ENCODE assay signal across 28 cellular contexts in genomic region chr16:8236816-8237215, GRCh38.
"Had no signal": no experiment of that assay in that cellular context is flagged by ENCODE, and none has a peak within 500 bp of the region (broad histone marks: within the 10 kb centered on the region; RNA-seq: fewer than 3 reads in every experiment).

No MANE protein-coding gene starts in this region.

- H3K36me3 Mint-ChIP-seq: stimulated activated effector memory CD8-positive, alpha-beta T cell treated with anti-CD3 and anti-CD28 coated beads, Interleukin-12 subunit alpha, Interleukin-12 subunit beta, amount 100 ng/mL, for 72 hours; stimulated activated memory B cell treated with anti-CD40 and anti-IgM and Interleukin-4, amounts not matched to agents 10 μg/mL and 1 μg/mL and 100 μg/mL, for 72 hours; stimulated activated naive B cell treated with anti-CD40 and anti-IgM and Interleukin-4, amounts not matched to agents 10 μg/mL and 1 μg/mL and 100 μg/mL, for 72 hours; type B pancreatic cell had no signal

- H3K9me3 ChIP-seq: stomach, suprapubic skin, testis, thoracic aorta, thyroid gland, tibial artery, transverse colon, upper lobe of left lung, upper lobe of right lung, uterus, vagina had no signal

- H3K27ac ChIP-seq: stomach, suprapubic skin, testis, thoracic aorta, thyroid gland, tibial artery, tibial nerve, transverse colon, upper lobe of left lung, upper lobe of right lung, uterus, vagina had no signal

- H3K27me3 ChIP-seq: stomach, suprapubic skin, testis, thyroid gland, tibial artery, tibial nerve, transverse colon, upper lobe of left lung, upper lobe of right lung, uterus, vagina had no signal

- H3K27me3 Mint-ChIP-seq: stimulated activated memory B cell treated with anti-CD40 and anti-IgM and Interleukin-4, amounts not matched to agents 10 μg/mL and 1 μg/mL and 100 μg/mL, for 72 hours; stimulated activated naive B cell treated with anti-CD40 and anti-IgM and Interleukin-4, amounts not matched to agents 10 μg/mL and 1 μg/mL and 100 μg/mL, for 72 hours; stimulated activated naive CD8-positive, alpha-beta T cell treated with anti-CD3 and anti-CD28 coated beads, Interleukin-15, amount 100 ng/mL, for 72 hours; stimulated activated naive CD8-positive, alpha-beta T cell treated with anti-CD3 and anti-CD28 coated beads, Interleukin-15, Interleukin-2, amounts not matched to agents 100 ng/mL and 50 ng/mL, for 24 hours had no signal

- H3K27ac Mint-ChIP-seq: stimulated activated effector memory CD8-positive, alpha-beta T cell treated with anti-CD3 and anti-CD28 coated beads, Interleukin-12 subunit alpha, Interleukin-12 subunit beta, amount 100 ng/mL, for 72 hours; stimulated activated memory B cell treated with anti-CD40 and anti-IgM and Interleukin-4, amounts not matched to agents 10 μg/mL and 1 μg/mL and 100 μg/mL, for 72 hours; stimulated activated naive B cell treated with anti-CD40 and anti-IgM and Interleukin-4, amounts not matched to agents 10 μg/mL and 1 μg/mL and 100 μg/mL, for 72 hours; stimulated activated naive CD8-positive, alpha-beta T cell treated with anti-CD3 and anti-CD28 coated beads, Interleukin-15, amount 100 ng/mL, for 72 hours; stimulated activated naive CD8-positive, alpha-beta T cell treated with anti-CD3 and anti-CD28 coated beads, Interleukin-15, Interleukin-2, amounts not matched to agents 100 ng/mL and 50 ng/mL, for 24 hours; type B pancreatic cell had no signal

- H3K9me3 Mint-ChIP-seq: stimulated activated naive B cell treated with anti-CD40 and anti-IgM and Interleukin-4, amounts not matched to agents 10 μg/mL and 1 μg/mL and 100 μg/mL, for 72 hours; stimulated activated naive CD8-positive, alpha-beta T cell treated with anti-CD3 and anti-CD28 coated beads, Interleukin-15, Interleukin-2, amounts not matched to agents 100 ng/mL and 50 ng/mL, for 24 hours; type B pancreatic cell had no signal

- H3K4me3 ChIP-seq: stomach, suprapubic skin, testis, thoracic aorta, thyroid gland, tibial artery, tibial nerve, transverse colon, upper lobe of left lung, upper lobe of right lung, uterus, vagina had no signal

- H3K4me3 Mint-ChIP-seq: stimulated activated effector memory CD8-positive, alpha-beta T cell treated with anti-CD3 and anti-CD28 coated beads, Interleukin-12 subunit alpha, Interleukin-12 subunit beta, amount 100 ng/mL, for 72 hours; stimulated activated memory B cell treated with anti-CD40 and anti-IgM and Interleukin-4, amounts not matched to agents 10 μg/mL and 1 μg/mL and 100 μg/mL, for 72 hours; stimulated activated naive B cell treated with anti-CD40 and anti-IgM and Interleukin-4, amounts not matched to agents 10 μg/mL and 1 μg/mL and 100 μg/mL, for 72 hours; stimulated activated naive CD8-positive, alpha-beta T cell treated with anti-CD3 and anti-CD28 coated beads, Interleukin-15, amount 100 ng/mL, for 72 hours; stimulated activated naive CD8-positive, alpha-beta T cell treated with anti-CD3 and anti-CD28 coated beads, Interleukin-15, Interleukin-2, amounts not matched to agents 100 ng/mL and 50 ng/mL, for 24 hours; type B pancreatic cell had no signal

- H3K36me3 ChIP-seq: stomach, suprapubic skin, thoracic aorta, thyroid gland, tibial artery, tibial nerve, transverse colon, upper lobe of left lung, upper lobe of right lung, uterus, vagina had no signal

- H3K4me1 Mint-ChIP-seq: stimulated activated effector memory CD8-positive, alpha-beta T cell treated with anti-CD3 and anti-CD28 coated beads, Interleukin-12 subunit alpha, Interleukin-12 subunit beta, amount 100 ng/mL, for 72 hours; stimulated activated memory B cell treated with anti-CD40 and anti-IgM and Interleukin-4, amounts not matched to agents 10 μg/mL and 1 μg/mL and 100 μg/mL, for 72 hours; stimulated activated naive B cell treated with anti-CD40 and anti-IgM and Interleukin-4, amounts not matched to agents 10 μg/mL and 1 μg/mL and 100 μg/mL, for 72 hours; stimulated activated naive CD8-positive, alpha-beta T cell treated with anti-CD3 and anti-CD28 coated beads, Interleukin-15, amount 100 ng/mL, for 72 hours had no signal

- H3K4me1 ChIP-seq: stomach, suprapubic skin, testis, thyroid gland, tibial artery, tibial nerve, upper lobe of left lung, upper lobe of right lung, uterus, vagina had no signal

- DNase-seq: stimulated activated CD4-positive, alpha-beta T cell treated with anti-CD3 and anti-CD28 coated beads, Interleukin-2, amount 100 ng/mL, for 48 hours; stimulated activated CD4-positive, alpha-beta T cell treated with anti-CD3 and anti-CD28 coated beads, Interleukin-4, amount 100 ng/mL, for 1 hour; stimulated activated CD4-positive, alpha-beta T cell treated with anti-CD3 and anti-CD28 coated beads, Interleukin-4, amount 100 ng/mL, for 24 hours; stimulated activated CD4-positive, alpha-beta T cell treated with anti-CD3 and anti-CD28 coated beads, Interleukin-4, amount 100 ng/mL, for 4 hours; stimulated activated CD8-positive, alpha-beta memory T cell treated with anti-CD3 and anti-CD28 coated beads, Interleukin-4, amount 100 ng/mL, for 48 hours; stimulated activated naive B cell treated with anti-CD40 and anti-IgM and Interleukin-4, amounts not matched to agents 10 μg/mL and 1 μg/mL and 100 μg/mL, for 72 hours; stimulated activated naive CD4-positive, alpha-beta T cell; stimulated activated naive CD4-positive, alpha-beta T cell treated with Interleukin-2 at 50 U/mL for 16 hours; stimulated activated naive CD8-positive, alpha-beta T cell treated with anti-CD3 and anti-CD28 coated beads, Interleukin-15, amount 100 ng/mL, for 72 hours; stimulated activated naive CD8-positive, alpha-beta T cell treated with anti-CD3 and anti-CD28 coated beads, Interleukin-15, Interleukin-2, amounts not matched to agents 100 U/mL and 50 U/mL, for 24 hours; stomach; substantia nigra; testis; thyroid gland; tibial artery; transverse colon; trophoblast cell; upper lobe of left lung; upper lobe of right lung; uterus had no signal
